Comparison of ENCODE assay signal across 8 cellular contexts in genomic region chr16:66270333-66270927, GRCh38.
DNase-seq lines count a peak whose midpoint lies in the region; ATAC-seq and TF ChIP-seq lines count a peak whose summit lies in the region.

No MANE protein-coding gene starts in this region.

- peak; percentile 66 for ATAC-seq in GM19372 (IDR thresholded peaks at IDR 0.05; ENCODE audit: low read depth, unreplicated experiment)
- ATAC-seq in SK-N-SH treated with all-trans-retinoic acid at 6 μM for 48 hours = peak; percentile 87
- peak; percentile 79 for ATAC-seq in activated naive CD8-positive, alpha-beta T cell treated with anti-CD3 and anti-CD28 coated beads, Interleukin-2, amount 10 ng/mL, durations not matched to agents 7 days and 5 days (ENCODE audit: low read depth)
- peak; percentile 74 to 84 for ATAC-seq in left cardiac atrium
- ATAC-seq in HG03378 (IDR thresholded peaks at IDR 0.05; ENCODE audit: unreplicated experiment) = no peak

- H3K27ac Mint-ChIP-seq in activated naive CD8-positive, alpha-beta T cell treated with anti-CD3 and anti-CD28 coated beads, Interleukin-2, amount 10 ng/mL, durations not matched to agents 7 days and 5 days = no peak overlapping the region

- peaks cover 68% of the 10 kb centered on the region for H3K4me1 ChIP-seq in BLaER1

- DNase-seq in KBM-7 = peak; percentile 70
- peak; percentile 85 for DNase-seq in activated naive CD8-positive, alpha-beta T cell treated with anti-CD3 and anti-CD28 coated beads, Interleukin-2, amount 10 ng/mL, durations not matched to agents 7 days and 5 days
- DNase-seq in left cardiac atrium = peak; percentile 77
- peak; percentile 34 for DNase-seq in putamen (ENCODE audit: low spot score)

- peaks cover 6% of the 10 kb centered on the region for H3K4me1 Mint-ChIP-seq in activated naive CD8-positive, alpha-beta T cell treated with anti-CD3 and anti-CD28 coated beads, Interleukin-2, amount 10 ng/mL, durations not matched to agents 7 days and 5 days

- no peaks in the 10 kb centered on the region for H3K9me3 Mint-ChIP-seq in activated naive CD8-positive, alpha-beta T cell treated with anti-CD3 and anti-CD28 coated beads, Interleukin-2, amount 10 ng/mL, durations not matched to agents 7 days and 5 days

- peak overlapping the region; percentile 57 for H3K4me3 ChIP-seq in BLaER1

- H3K36me3 Mint-ChIP-seq in activated naive CD8-positive, alpha-beta T cell treated with anti-CD3 and anti-CD28 coated beads, Interleukin-2, amount 10 ng/mL, durations not matched to agents 7 days and 5 days = no peaks in the 10 kb centered on the region

- H3K27me3 ChIP-seq in BLaER1 = no peaks in the 10 kb centered on the region

- POLR2A ChIA-PET in activated naive CD8-positive, alpha-beta T cell treated with anti-CD3 and anti-CD28 coated beads, Interleukin-2, amount 10 ng/mL, durations not matched to agents 7 days and 5 days (lab: Charles Lee) = no interaction called here

- peak overlapping the region; percentile 56; the same call in 1 of the 2 replicates for H3K9ac ChIP-seq in BLaER1

- H3K4me3 Mint-ChIP-seq in activated naive CD8-positive, alpha-beta T cell treated with anti-CD3 and anti-CD28 coated beads, Interleukin-2, amount 10 ng/mL, durations not matched to agents 7 days and 5 days = no peak overlapping the region

- peak overlapping the region; percentile 68 for H3K27ac ChIP-seq in BLaER1

- H3K36me3 ChIP-seq in BLaER1 = no peaks in the 10 kb centered on the region

- intact Hi-C loops in left cardiac atrium (cut with DNase I) = no loop called here

- in situ Hi-C loops in KBM-7 (cut with MboI; ENCODE audit: low pct_unique_long_range_greater_than_20kb, low sequenced_read_pairs) = no loop called here

- H3K4me2 ChIP-seq in BLaER1 = peak overlapping the region; percentile 82

- peaks cover 29% of the 10 kb centered on the region for H3K27me3 Mint-ChIP-seq in activated naive CD8-positive, alpha-beta T cell treated with anti-CD3 and anti-CD28 coated beads, Interleukin-2, amount 10 ng/mL, durations not matched to agents 7 days and 5 days

- H3K9me3 ChIP-seq in BLaER1 = peaks cover 10% of the 10 kb centered on the region

- H4K20me1 ChIP-seq in BLaER1 = no peaks in the 10 kb centered on the region

TF ChIP-seq in SK-N-SH treated with all-trans-retinoic acid at 6 μM for 48 hours, 23 proteins besides CTCF, POLR2A, EP300 and RAD21:
- TF ChIP-seq ZFP3 (CRISPR knock-in tag; IDR thresholded peaks at IDR 0.05) = peak; percentile 53; the same call in 1 of the 2 replicates
- no peak for TF ChIP-seq TSHZ2 (CRISPR knock-in tag; IDR thresholded peaks at IDR 0.05)
- TF ChIP-seq, protein P1, sequence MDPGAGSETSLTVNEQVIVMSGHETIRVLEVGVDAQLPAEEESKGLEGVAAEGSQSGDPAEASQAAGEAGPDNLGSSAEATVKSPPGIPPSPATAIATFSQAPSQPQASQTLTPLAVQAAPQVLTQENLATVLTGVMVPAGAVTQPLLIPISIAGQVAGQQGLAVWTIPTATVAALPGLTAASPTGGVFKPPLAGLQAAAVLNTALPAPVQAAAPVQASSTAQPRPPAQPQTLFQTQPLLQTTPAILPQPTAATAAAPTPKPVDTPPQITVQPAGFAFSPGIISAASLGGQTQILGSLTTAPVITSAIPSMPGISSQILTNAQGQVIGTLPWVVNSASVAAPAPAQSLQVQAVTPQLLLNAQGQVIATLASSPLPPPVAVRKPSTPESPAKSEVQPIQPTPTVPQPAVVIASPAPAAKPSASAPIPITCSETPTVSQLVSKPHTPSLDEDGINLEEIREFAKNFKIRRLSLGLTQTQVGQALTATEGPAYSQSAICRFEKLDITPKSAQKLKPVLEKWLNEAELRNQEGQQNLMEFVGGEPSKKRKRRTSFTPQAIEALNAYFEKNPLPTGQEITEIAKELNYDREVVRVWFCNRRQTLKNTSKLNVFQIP (CRISPR knock-in tag; IDR thresholded peaks at IDR 0.05; ENCODE audit: borderline replicate concordance, low read depth) = no peak

Comparison
In these comparisons a context has a peak if more than half of its experiments do, and no peak if none do; other contexts are left out.
1. DNase-seq: peak in every context shown above with its lines; median percentile 85 in activated naive CD8-positive, alpha-beta T cell treated with anti-CD3 and anti-CD28 coated beads, Interleukin-2, amount 10 ng/mL, durations not matched to agents 7 days and 5 days; 77 in left cardiac atrium; 70 in KBM-7; 34 in putamen.